ENCODE assay signal across 31 cellular contexts in the genomic region with DNA sequence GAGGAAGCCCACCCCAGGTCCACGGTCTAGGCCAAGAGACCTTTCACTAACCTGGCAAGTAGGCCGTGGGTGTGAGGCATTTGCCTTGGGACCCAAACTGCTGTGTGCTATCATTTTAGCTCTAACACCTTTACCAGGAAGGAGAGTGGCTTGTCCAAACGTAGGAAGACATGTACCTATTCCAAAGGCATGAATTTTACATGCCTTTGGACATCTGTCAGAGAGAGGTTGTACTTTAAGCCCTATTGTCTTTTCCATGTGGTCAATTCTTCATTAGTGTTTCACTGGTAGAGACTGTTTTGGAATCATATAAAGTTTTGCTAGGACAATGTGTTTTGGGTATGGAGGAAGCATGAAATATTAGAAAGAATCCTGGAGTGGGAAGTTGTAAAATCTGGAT.
"Had no signal": no experiment of that assay in that cellular context is flagged by ENCODE, and none has a peak within 500 bp of the region (broad histone marks: within the 10 kb centered on the region; RNA-seq: fewer than 3 reads in every experiment).

No MANE protein-coding gene starts in this region.

- DNase-seq: activated CD4-positive, alpha-beta T cell treated with anti-CD3 and anti-CD28 coated beads for 1 hour; activated CD4-positive, alpha-beta T cell treated with anti-CD3 and anti-CD28 coated beads for 48 hours; activated CD4-positive, CD25-positive, alpha-beta regulatory T cell; activated CD8-positive, alpha-beta T cell treated with anti-CD3 and anti-CD28 coated beads, Interleukin-2, amount 10 ng/mL, durations not matched to agents 7 days and 5 days; activated gamma-delta T cell treated with Interleukin-2 at 50 U/mL for 16 hours; activated naive CD4-positive, alpha-beta T cell treated with anti-CD3 and anti-CD28 coated beads for 36 hours; activated T-cell treated with anti-CD3 and anti-CD28 coated beads, Interleukin-2, amount 50 U/mL, for 24 hours; adrenal gland; body of pancreas; caudate nucleus; Kasumi-1; KG1; MM.1S; MV-4-11; NCI-H1092; NCI-H1436 treated with DMSO at 0.1 percent for 48 hours; NCI-H1694 treated with DMSO at 0.1 percent for 48 hours; NCI-H2029; NCI-H345; NCI-H524 treated with DMSO at 0.1 percent for 48 hours; NK-92 treated with Interleukin-12 subunit alpha and Interleukin-12 subunit beta, amount 100 ng/mL, for 24 hours; PC-9; T1000; WERI-Rb-1 had no signal

- H3K27ac ChIP-seq: adrenal gland, body of pancreas, breast epithelium, PC-9, RWPE1, WERI-Rb-1 had no signal

- H3K36me3 ChIP-seq: adrenal gland, breast epithelium, WERI-Rb-1 had no signal

- H3K4me3 ChIP-seq: adrenal gland, body of pancreas, breast epithelium, PC-9 had no signal

- H3K27me3 ChIP-seq: adrenal gland, body of pancreas, breast epithelium had no signal

- H3K36me3 Mint-ChIP-seq: activated naive CD4-positive, alpha-beta T cell treated with anti-CD3 and anti-CD28 coated beads, Interleukin-2, amount 50 U/mL, for 72 hours had no signal

- H3K4me3 Mint-ChIP-seq: activated CD8-positive, alpha-beta T cell treated with anti-CD3 and anti-CD28 coated beads, Interleukin-2, amount 10 ng/mL, durations not matched to agents 7 days and 5 days; activated naive CD4-positive, alpha-beta T cell treated with anti-CD3 and anti-CD28 coated beads for 36 hours; activated T-cell treated with anti-CD3 and anti-CD28 coated beads, Interleukin-2, amount 50 U/mL, for 24 hours had no signal

- H3K27ac Mint-ChIP-seq: activated CD8-positive, alpha-beta T cell treated with anti-CD3 and anti-CD28 coated beads, Interleukin-2, amount 10 ng/mL, durations not matched to agents 7 days and 5 days; activated naive CD4-positive, alpha-beta T cell treated with anti-CD3 and anti-CD28 coated beads for 36 hours; activated naive CD4-positive, alpha-beta T cell treated with anti-CD3 and anti-CD28 coated beads, Interleukin-2, amount 50 U/mL, for 72 hours; activated T-cell treated with anti-CD3 and anti-CD28 coated beads, Interleukin-2, amount 50 U/mL, for 24 hours; activated T-helper 2 cell treated with anti-CD3 and anti-CD28 coated beads, Interferon-gamma antibody, Interleukin-2, Interleukin-4, amounts not matched to agents 10 μg/mL and 5 μg/mL and 100 μg/mL, durations not matched to agents 14 hours and 24 hours and 36 hours had no signal

- ATAC-seq: activated CD8-positive, alpha-beta T cell treated with anti-CD3 and anti-CD28 coated beads, Interleukin-2, amount 10 ng/mL, durations not matched to agents 7 days and 5 days; activated naive CD4-positive, alpha-beta T cell treated with anti-CD3 and anti-CD28 coated beads, Interleukin-2, amount 50 U/mL, for 72 hours; body of pancreas; Right ventricle myocardium inferior had no signal

- FAIRE-seq: astrocyte, RCC 7860 had no signal

- H3K4me1 ChIP-seq: adrenal gland, body of pancreas, breast epithelium had no signal

- H3K9me3 Mint-ChIP-seq: activated naive CD4-positive, alpha-beta T cell treated with anti-CD3 and anti-CD28 coated beads, Interleukin-2, amount 50 U/mL, for 72 hours; activated T-cell treated with anti-CD3 and anti-CD28 coated beads, Interleukin-2, amount 50 U/mL, for 24 hours; activated T-helper 2 cell treated with anti-CD3 and anti-CD28 coated beads, Interferon-gamma antibody, Interleukin-2, Interleukin-4, amounts not matched to agents 10 μg/mL and 5 μg/mL and 100 μg/mL, durations not matched to agents 14 hours and 24 hours and 36 hours had no signal
